In genomic region chr14:67816326-67817009, GRCh38 we compare ENCODE assay signal across 8 cellular contexts. TPM values are rescaled to one million over a fixed set of nuclear protein-coding genes. Genes with fewer than 3 reads are reported as not detected.
DNase-seq lines count a peak whose midpoint lies in the region; TF ChIP-seq lines count a peak whose summit lies in the region.

ZFYVE26 (minus strand) TSS chr14:67816590; CDS start chr14:67815963, 627 bp downstream.

- CTCF ChIA-PET in activated naive CD4-positive, alpha-beta T cell treated with anti-CD3 and anti-CD28 coated beads, Interleukin-2, amount 10 ng/mL, durations not matched to agents 7 days and 5 days (lab: Charles Lee), result interaction anchor here (1.0 to 2.0 kb wide), 2 partner anchors 10 to 457 kb away, joined by 3 to 6 read pairs; partner anchors contain the start of genes ATP6V1D and EIF2S1

- H3K4me3 ChIP-seq in NB4 (ENCODE audit: low read depth, low read length) (peak within 1 kb of the TSS; percentile 91), SK-N-MC (peak within 1 kb of the TSS; percentile 80), suprapubic skin (peak within 1 kb of the TSS; percentile 74)

- H3K27me3 Mint-ChIP-seq in HFFc6 (ENCODE audit: insufficient read depth), result peaks cover 4% of the 10 kb centered on the region
- H3K27me3 Mint-ChIP-seq in activated naive CD4-positive, alpha-beta T cell treated with anti-CD3 and anti-CD28 coated beads, Interleukin-2, amount 10 ng/mL, durations not matched to agents 7 days and 5 days, result no peaks in the 10 kb centered on the region

- WGBS in suprapubic skin, result 0% methylated on average over 26 of the region's 26 CpGs

- peak within 1 kb of the TSS; percentile 49; the same call in 1 of the 2 replicates for H3K27ac ChIP-seq in SK-N-MC
- H3K27ac ChIP-seq in suprapubic skin, result peak within 1 kb of the TSS; percentile 81

- peak within 1 kb of the TSS; percentile 73 for H3K9ac ChIP-seq in SK-N-MC (ENCODE audit: insufficient read length)

- H3K27ac Mint-ChIP-seq in HFFc6, result peak within 1 kb of the TSS; percentile 93
- peak within 1 kb of the TSS; percentile 97 for H3K27ac Mint-ChIP-seq in activated naive CD4-positive, alpha-beta T cell treated with anti-CD3 and anti-CD28 coated beads, Interleukin-2, amount 10 ng/mL, durations not matched to agents 7 days and 5 days

- H3K4me1 Mint-ChIP-seq in HFFc6 (ENCODE audit: low read depth), result peaks cover 39% of the 10 kb centered on the region
- peaks cover 65% of the 10 kb centered on the region for H3K4me1 Mint-ChIP-seq in activated naive CD4-positive, alpha-beta T cell treated with anti-CD3 and anti-CD28 coated beads, Interleukin-2, amount 10 ng/mL, durations not matched to agents 7 days and 5 days

- peaks cover 34% of the 10 kb centered on the region for H3K4me1 ChIP-seq in suprapubic skin

- H3K9me3 Mint-ChIP-seq in HFFc6, result no peaks in the 10 kb centered on the region; the same call in 1 of the 2 replicates
- no peaks in the 10 kb centered on the region for H3K9me3 Mint-ChIP-seq in activated naive CD4-positive, alpha-beta T cell treated with anti-CD3 and anti-CD28 coated beads, Interleukin-2, amount 10 ng/mL, durations not matched to agents 7 days and 5 days

- no peak for TF ChIP-seq EP300 in suprapubic skin (IDR thresholded peaks at IDR 0.05)

- peak within 1 kb of the TSS; percentile 97 for H3K4me3 Mint-ChIP-seq in HFFc6
- H3K4me3 Mint-ChIP-seq in activated naive CD4-positive, alpha-beta T cell treated with anti-CD3 and anti-CD28 coated beads, Interleukin-2, amount 10 ng/mL, durations not matched to agents 7 days and 5 days, result peak within 1 kb of the TSS; percentile 93

- no peaks in the 10 kb centered on the region for H3K27me3 ChIP-seq in suprapubic skin

- H3K36me3 ChIP-seq in SK-N-MC (ENCODE audit: insufficient read depth, low read length) (peaks cover 19% of the 10 kb centered on the region), suprapubic skin (peaks cover 16% of the 10 kb centered on the region)

- no peak for TF ChIP-seq CTCF in HFFc6 (IDR thresholded peaks at IDR 0.05)
- TF ChIP-seq CTCF in NB4 (IDR thresholded peaks at IDR 0.05; ENCODE audit: low read depth, low read length), result no peak
- TF ChIP-seq CTCF in suprapubic skin (IDR thresholded peaks at IDR 0.05), result no peak

- H3K36me3 Mint-ChIP-seq in HFFc6 (ENCODE audit: low read depth), result 0 out of 2 replicates have a peak, but pooled peaks cover 5% of the 10 kb centered on the region
- H3K36me3 Mint-ChIP-seq in activated naive CD4-positive, alpha-beta T cell treated with anti-CD3 and anti-CD28 coated beads, Interleukin-2, amount 10 ng/mL, durations not matched to agents 7 days and 5 days, result peaks cover 5% of the 10 kb centered on the region

- peak; percentile 48 for TF ChIP-seq POLR2A in NB4 (IDR thresholded peaks at IDR 0.05; ENCODE audit: extremely low read depth, insufficient read length)
- peak in 1 of 2 donors; percentile 37 for TF ChIP-seq POLR2A in suprapubic skin (IDR thresholded peaks at IDR 0.05)

- peak; percentile 85 for DNase-seq in GM04503 (ENCODE audit: low read depth)
- peak; percentile 94 for DNase-seq in HFFc6
- peak; percentile 93 for DNase-seq in NB4 (ENCODE audit: low read depth)
- DNase-seq in SK-N-MC (ENCODE audit: low read depth, low spot score), result peak; percentile 83
- DNase-seq in activated naive CD4-positive, alpha-beta T cell treated with anti-CD3 and anti-CD28 coated beads, Interleukin-2, amount 10 ng/mL, durations not matched to agents 7 days and 5 days, result peak; percentile 96
- DNase-seq in globus pallidus (ENCODE audit: low spot score), result peak; percentile 96
- DNase-seq in nucleus accumbens (lab: John Stamatoyannopoulos, UW), result peak; percentile 62 to 98 (median 90)
- DNase-seq in suprapubic skin (ENCODE audit: low spot score in 2 of 2), result peak; percentile 97

- H3K9me3 ChIP-seq in SK-N-MC (ENCODE audit: low read depth, low read length) (no peaks in the 10 kb centered on the region), suprapubic skin (no peaks in the 10 kb centered on the region)

RNA-seq across cellular contexts. Expression of gene ZFYVE26, which starts in this region (rescaled TPM):
- total RNA-seq in HFFc6 (2021; fragmentation: NEBNext Ultra II Directional; extraction: Animal tissue kit (Norgen Biotek cat#: 25700)), result 10 to 100 TPM; 12.8 to 17.2 (median 14.7) TPM
- total RNA-seq in suprapubic skin, result 10 to 100 TPM; 20.9 to 81.6 (median 40.9) TPM

Comparison
In these comparisons a context has a peak if more than half of its experiments do, and no peak if none do; other contexts are left out.
1. Peak in every context shown above with its lines: DNase-seq, H3K4me3 ChIP-seq and H3K27ac ChIP-seq.